28 cellular contexts compared by ENCODE assay signal in genomic region chr6:36329798-36330291, GRCh38. TPM values are rescaled to one million over a fixed set of nuclear protein-coding genes. Genes with fewer than 3 reads are reported as not detected.
DNase-seq lines count a peak whose midpoint lies in the region; ATAC-seq and TF ChIP-seq lines count a peak whose summit lies in the region.
"Had no signal": no experiment of that assay in that cellular context is flagged by ENCODE, and none has a peak within 500 bp of the region (broad histone marks: within the 10 kb centered on the region; RNA-seq: fewer than 3 reads in every experiment).

No MANE protein-coding gene starts in this region.

- no peaks in the 10 kb centered on the region for H3K4me1 Mint-ChIP-seq in immature natural killer cell
- H3K4me1 Mint-ChIP-seq: activated naive CD4-positive, alpha-beta T cell treated with anti-CD3 and anti-CD28 coated beads, Interleukin-2, amount 10 ng/mL, durations not matched to agents 7 days and 5 days had no signal

- H3K27me3 Mint-ChIP-seq in immature natural killer cell (ENCODE audit: low read depth in 3 of 3): peaks cover 1 to 9% (median 2%) of the 10 kb centered on the region in 3 donors

- 0 out of 2 replicates have a peak, but pooled peaks have one; percentile 2 for TF ChIP-seq CTCF in WERI-Rb-1 (IDR thresholded peaks at IDR 0.05; ENCODE audit: low read depth, low read length)

- no peaks in the 10 kb centered on the region for H4K20me1 ChIP-seq in BLaER1

- H3K36me3 ChIP-seq in BLaER1 (no peaks in the 10 kb centered on the region), WERI-Rb-1 (no peaks in the 10 kb centered on the region)
- H3K36me3 ChIP-seq: brain microvascular endothelial cell, sigmoid colon, upper lobe of left lung had no signal

- no peaks in the 10 kb centered on the region for H3K9me3 Mint-ChIP-seq in immature natural killer cell
- H3K9me3 Mint-ChIP-seq: activated naive CD4-positive, alpha-beta T cell treated with anti-CD3 and anti-CD28 coated beads, Interleukin-2, amount 10 ng/mL, durations not matched to agents 7 days and 5 days; CD4-positive, CD25-positive, alpha-beta regulatory T cell; stimulated activated effector memory CD8-positive, alpha-beta T cell treated with anti-CD3 and anti-CD28 coated beads, Interleukin-12 subunit alpha, Interleukin-12 subunit beta, amount 100 ng/mL, for 72 hours had no signal

- H3K27me3 ChIP-seq in BLaER1 (no peaks in the 10 kb centered on the region), WERI-Rb-1 (ENCODE audit: insufficient read depth, low read depth, severe bottlenecking) (no peaks in the 10 kb centered on the region)

- H3K4me3 Mint-ChIP-seq in immature natural killer cell: no peak overlapping the region
- H3K4me3 Mint-ChIP-seq: activated naive CD4-positive, alpha-beta T cell treated with anti-CD3 and anti-CD28 coated beads, Interleukin-2, amount 10 ng/mL, durations not matched to agents 7 days and 5 days; CD4-positive, CD25-positive, alpha-beta regulatory T cell; stimulated activated effector memory CD8-positive, alpha-beta T cell treated with anti-CD3 and anti-CD28 coated beads, Interleukin-12 subunit alpha, Interleukin-12 subunit beta, amount 100 ng/mL, for 72 hours had no signal

- H3K27ac Mint-ChIP-seq in immature natural killer cell: no peak overlapping the region
- H3K27ac Mint-ChIP-seq: activated naive CD4-positive, alpha-beta T cell treated with anti-CD3 and anti-CD28 coated beads, Interleukin-2, amount 10 ng/mL, durations not matched to agents 7 days and 5 days; CD4-positive, CD25-positive, alpha-beta regulatory T cell; stimulated activated effector memory CD8-positive, alpha-beta T cell treated with anti-CD3 and anti-CD28 coated beads, Interleukin-12 subunit alpha, Interleukin-12 subunit beta, amount 100 ng/mL, for 72 hours had no signal

- peak; percentile 49 for DNase-seq in ELF-1 (ENCODE audit: low read depth, low spot score)
- no peak for DNase-seq in WERI-Rb-1
- peak; percentile 91 for DNase-seq in left kidney (ENCODE audit: low read depth, low spot score)
- DNase-seq in HuH-7.5 (ENCODE audit: low spot score): no peak
- no peak for DNase-seq in immature natural killer cell
- DNase-seq: activated CD4-positive, alpha-beta T cell treated with anti-CD3 and anti-CD28 coated beads, Interleukin-2, amount 50 U/mL, for 4 hours; activated CD4-positive, CD25-positive, alpha-beta regulatory T cell; activated naive CD4-positive, alpha-beta T cell treated with anti-CD3 and anti-CD28 coated beads, Interleukin-2, amount 10 ng/mL, durations not matched to agents 7 days and 5 days; amniotic stem cell; brain microvascular endothelial cell; CD4-positive, CD25-positive, alpha-beta regulatory T cell; effector CD4-positive, alpha-beta T cell; GM23248; left cardiac atrium; MM.1S; NCI-H1417 treated with DMSO at 0.1 percent for 48 hours; NCI-H69; SIG-M5; sigmoid colon; stimulated activated CD4-positive, alpha-beta T cell treated with anti-CD3 and anti-CD28 coated beads, Interleukin-4, amount 100 ng/mL, for 24 hours; SW 1271; T1000 had no signal

- no peaks in the 10 kb centered on the region for H3K36me3 Mint-ChIP-seq in immature natural killer cell
- H3K36me3 Mint-ChIP-seq: activated naive CD4-positive, alpha-beta T cell treated with anti-CD3 and anti-CD28 coated beads, Interleukin-2, amount 10 ng/mL, durations not matched to agents 7 days and 5 days; CD4-positive, CD25-positive, alpha-beta regulatory T cell; stimulated activated effector memory CD8-positive, alpha-beta T cell treated with anti-CD3 and anti-CD28 coated beads, Interleukin-12 subunit alpha, Interleukin-12 subunit beta, amount 100 ng/mL, for 72 hours had no signal

- no peaks in the 10 kb centered on the region for H3K9me3 ChIP-seq in BLaER1
- H3K9me3 ChIP-seq in WERI-Rb-1 (ENCODE audit: severe bottlenecking): no peaks in the 10 kb centered on the region
- H3K9me3 ChIP-seq: sigmoid colon, upper lobe of left lung had no signal

- peak overlapping the region; percentile 89 for H3K4me2 ChIP-seq in BLaER1
- H3K4me2 ChIP-seq: KMS-11 had no signal

- H3K4me1 ChIP-seq in BLaER1: peaks cover 95% of the 10 kb centered on the region
- H3K4me1 ChIP-seq: upper lobe of left lung had no signal

- H3K4me3 ChIP-seq in BLaER1 (no peak overlapping the region), WERI-Rb-1 (ENCODE audit: low read depth, low read length) (no peak overlapping the region)
- H3K4me3 ChIP-seq: GM23248, sigmoid colon, upper lobe of left lung had no signal

- H3K9ac ChIP-seq in BLaER1: peak overlapping the region; percentile 6; the same call in 1 of the 2 replicates
- H3K9ac ChIP-seq: GM23248, KMS-11 had no signal

- no peak for ATAC-seq in GM19324 (IDR thresholded peaks at IDR 0.05; ENCODE audit: low FRiP score, unreplicated experiment)
- ATAC-seq: left cardiac atrium; stimulated activated effector memory CD8-positive, alpha-beta T cell treated with anti-CD3 and anti-CD28 coated beads, Interleukin-12 subunit alpha, Interleukin-12 subunit beta, amount 100 ng/mL, for 72 hours had no signal

- H3K27ac ChIP-seq in BLaER1 (peak overlapping the region; percentile 57; the same call in 1 of the 2 replicates), WERI-Rb-1 (no peak overlapping the region)
- H3K27ac ChIP-seq: brain microvascular endothelial cell, epithelial cell of prostate, GM23248, KMS-11, sigmoid colon, upper lobe of left lung had no signal

RNA-seq across cellular contexts. Expression of gene BNIP5, which starts 6.8 kb away (rescaled TPM):
- not detected for polyA plus RNA-seq in immature natural killer cell
- polyA plus RNA-seq: CD4-positive, CD25-positive, alpha-beta regulatory T cell; GM23248 had no signal

RNA-seq across cellular contexts. Expression of gene ETV7, which starts 57.6 kb away (rescaled TPM):
- 1 to 10 TPM in 1 of 3 donors, not detected in 2; 2.0 TPM for polyA plus RNA-seq in immature natural killer cell

RNA-seq across cellular contexts. Expression of gene PNPLA1, which starts 60.0 kb away (rescaled TPM):
- not detected for polyA plus RNA-seq in immature natural killer cell
- polyA plus RNA-seq: CD4-positive, CD25-positive, alpha-beta regulatory T cell; GM23248 had no signal

Comparison
In these comparisons a context has a peak if more than half of its experiments do, and no peak if none do; other contexts are left out.
1. DNase-seq: peak in ELF-1 (single experiment) and left kidney (single experiment); none in WERI-Rb-1 (single experiment), HuH-7.5 (single experiment) and immature natural killer cell (0 of 3).